ENCODE assay signal across 1 cellular context in the genomic region with DNA sequence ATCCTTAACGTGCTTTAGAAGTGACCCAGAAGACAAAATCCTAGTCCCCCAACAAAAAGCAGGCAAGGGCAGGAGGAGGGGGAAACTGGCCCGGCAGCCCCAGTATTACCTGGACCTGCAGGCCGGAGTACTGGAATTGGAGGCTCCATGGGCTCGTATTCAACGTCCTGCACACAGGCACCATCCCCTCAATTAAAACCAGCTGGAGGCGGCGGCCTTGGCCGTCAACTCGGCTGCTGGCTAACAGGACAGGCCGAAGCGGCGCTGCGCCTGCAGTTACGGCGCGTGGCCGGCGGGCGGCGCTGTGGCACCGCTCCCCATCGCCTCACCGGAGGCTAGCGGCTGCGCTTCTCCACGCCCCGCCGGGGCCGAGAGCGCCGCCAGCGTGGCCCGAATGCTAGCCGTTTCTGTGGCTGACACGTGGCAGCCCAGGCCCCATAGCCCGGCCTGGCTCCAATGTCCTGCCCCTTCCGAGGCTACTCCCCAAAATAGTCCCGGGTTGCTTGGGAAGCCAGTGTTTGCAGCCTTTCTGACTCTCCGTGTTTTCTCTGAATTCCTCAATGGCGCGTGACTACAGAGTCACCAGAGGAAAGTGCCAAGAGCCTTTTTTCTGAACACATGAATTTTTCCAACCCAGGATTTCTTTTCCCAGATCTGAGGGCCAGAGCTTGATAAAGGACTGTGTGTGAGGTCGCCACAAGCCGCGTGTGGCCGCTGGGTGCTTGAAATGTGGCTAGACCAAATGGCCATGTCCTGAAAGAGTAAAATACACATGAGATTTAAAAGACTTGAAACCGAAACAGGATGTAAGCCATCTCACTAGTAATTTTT.
TF ChIP-seq lines count a peak whose summit lies in the region.

No MANE protein-coding gene starts in this region.

TF ChIP-seq in K562, 482 proteins besides CTCF, POLR2A, EP300 and RAD21 (continued from another document and continues in another):
- TF ChIP-seq, protein P1, sequence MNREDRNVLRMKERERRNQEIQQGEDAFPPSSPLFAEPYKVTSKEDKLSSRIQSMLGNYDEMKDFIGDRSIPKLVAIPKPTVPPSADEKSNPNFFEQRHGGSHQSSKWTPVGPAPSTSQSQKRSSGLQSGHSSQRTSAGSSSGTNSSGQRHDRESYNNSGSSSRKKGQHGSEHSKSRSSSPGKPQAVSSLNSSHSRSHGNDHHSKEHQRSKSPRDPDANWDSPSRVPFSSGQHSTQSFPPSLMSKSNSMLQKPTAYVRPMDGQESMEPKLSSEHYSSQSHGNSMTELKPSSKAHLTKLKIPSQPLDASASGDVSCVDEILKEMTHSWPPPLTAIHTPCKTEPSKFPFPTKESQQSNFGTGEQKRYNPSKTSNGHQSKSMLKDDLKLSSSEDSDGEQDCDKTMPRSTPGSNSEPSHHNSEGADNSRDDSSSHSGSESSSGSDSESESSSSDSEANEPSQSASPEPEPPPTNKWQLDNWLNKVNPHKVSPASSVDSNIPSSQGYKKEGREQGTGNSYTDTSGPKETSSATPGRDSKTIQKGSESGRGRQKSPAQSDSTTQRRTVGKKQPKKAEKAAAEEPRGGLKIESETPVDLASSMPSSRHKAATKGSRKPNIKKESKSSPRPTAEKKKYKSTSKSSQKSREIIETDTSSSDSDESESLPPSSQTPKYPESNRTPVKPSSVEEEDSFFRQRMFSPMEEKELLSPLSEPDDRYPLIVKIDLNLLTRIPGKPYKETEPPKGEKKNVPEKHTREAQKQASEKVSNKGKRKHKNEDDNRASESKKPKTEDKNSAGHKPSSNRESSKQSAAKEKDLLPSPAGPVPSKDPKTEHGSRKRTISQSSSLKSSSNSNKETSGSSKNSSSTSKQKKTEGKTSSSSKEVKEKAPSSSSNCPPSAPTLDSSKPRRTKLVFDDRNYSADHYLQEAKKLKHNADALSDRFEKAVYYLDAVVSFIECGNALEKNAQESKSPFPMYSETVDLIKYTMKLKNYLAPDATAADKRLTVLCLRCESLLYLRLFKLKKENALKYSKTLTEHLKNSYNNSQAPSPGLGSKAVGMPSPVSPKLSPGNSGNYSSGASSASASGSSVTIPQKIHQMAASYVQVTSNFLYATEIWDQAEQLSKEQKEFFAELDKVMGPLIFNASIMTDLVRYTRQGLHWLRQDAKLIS (CRISPR knock-in tag; IDR thresholded peaks at IDR 0.05): peak; percentile 92
- no peak for TF ChIP-seq KAT8 (IDR thresholded peaks at IDR 0.05; ENCODE audit: low read depth)
- no peak for TF ChIP-seq TEAD2 (tag; IDR thresholded peaks at IDR 0.05)
- TF ChIP-seq, protein P2, sequence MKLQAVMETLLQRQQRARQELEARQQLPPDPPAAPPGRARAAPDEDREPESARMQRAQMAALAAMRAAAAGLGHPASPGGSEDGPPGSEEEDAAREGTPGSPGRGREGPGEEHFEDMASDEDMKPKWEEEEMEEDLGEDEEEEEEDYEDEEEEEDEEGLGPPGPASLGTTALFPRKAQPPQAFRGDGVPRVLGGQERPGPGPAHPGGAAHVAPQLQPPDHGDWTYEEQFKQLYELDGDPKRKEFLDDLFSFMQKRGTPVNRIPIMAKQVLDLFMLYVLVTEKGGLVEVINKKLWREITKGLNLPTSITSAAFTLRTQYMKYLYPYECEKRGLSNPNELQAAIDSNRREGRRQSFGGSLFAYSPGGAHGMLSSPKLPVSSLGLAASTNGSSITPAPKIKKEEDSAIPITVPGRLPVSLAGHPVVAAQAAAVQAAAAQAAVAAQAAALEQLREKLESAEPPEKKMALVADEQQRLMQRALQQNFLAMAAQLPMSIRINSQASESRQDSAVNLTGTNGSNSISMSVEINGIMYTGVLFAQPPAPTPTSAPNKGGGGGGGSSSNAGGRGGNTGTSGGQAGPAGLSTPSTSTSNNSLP (IDR thresholded peaks at IDR 0.05; ENCODE audit: borderline replicate concordance, low read depth, low read length): no peak; the same call in 1 of the 2 replicates
- TF ChIP-seq NCOR1 (IDR thresholded peaks at IDR 0.05): 0 out of 2 replicates have a peak, but pooled peaks have one; percentile 25
- TF ChIP-seq ARHGAP35 (IDR thresholded peaks at IDR 0.05; ENCODE audit: partially characterized antibody): no peak
- TF ChIP-seq, protein P3, sequence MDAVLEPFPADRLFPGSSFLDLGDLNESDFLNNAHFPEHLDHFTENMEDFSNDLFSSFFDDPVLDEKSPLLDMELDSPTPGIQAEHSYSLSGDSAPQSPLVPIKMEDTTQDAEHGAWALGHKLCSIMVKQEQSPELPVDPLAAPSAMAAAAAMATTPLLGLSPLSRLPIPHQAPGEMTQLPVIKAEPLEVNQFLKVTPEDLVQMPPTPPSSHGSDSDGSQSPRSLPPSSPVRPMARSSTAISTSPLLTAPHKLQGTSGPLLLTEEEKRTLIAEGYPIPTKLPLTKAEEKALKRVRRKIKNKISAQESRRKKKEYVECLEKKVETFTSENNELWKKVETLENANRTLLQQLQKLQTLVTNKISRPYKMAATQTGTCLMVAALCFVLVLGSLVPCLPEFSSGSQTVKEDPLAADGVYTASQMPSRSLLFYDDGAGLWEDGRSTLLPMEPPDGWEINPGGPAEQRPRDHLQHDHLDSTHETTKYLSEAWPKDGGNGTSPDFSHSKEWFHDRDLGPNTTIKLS (IDR thresholded peaks at IDR 0.05; ENCODE audit: borderline replicate concordance, low read depth): peak; percentile 100
- peak; percentile 63; the same call in 1 of the 2 replicates for TF ChIP-seq PHF8 (IDR thresholded peaks at IDR 0.05; ENCODE audit: borderline replicate concordance, low read length)
- TF ChIP-seq ZNF143 (CRISPR knock-in tag; IDR thresholded peaks at IDR 0.05): peak; percentile 57; the same call in 1 of the 2 replicates
- TF ChIP-seq FOXK2 (conservative IDR thresholded peaks at IDR 0.05 in 1 of 2, IDR thresholded peaks at IDR 0.05 in 1 of 2; ENCODE audit: low read depth in 2 of 2): peak; percentile 44 to 72; a peak in 3 of 4 replicates
- no peak for TF ChIP-seq PHF21A (IDR thresholded peaks at IDR 0.05; ENCODE audit: borderline replicate concordance, low read depth)
- no peak for TF ChIP-seq TAF15 (IDR thresholded peaks at IDR 0.05; ENCODE audit: low read depth, low read length)
- peak; percentile 67 for TF ChIP-seq SOX6 (IDR thresholded peaks at IDR 0.05)
- no peak for TF ChIP-seq NCOA6 (IDR thresholded peaks at IDR 0.05)
- peak; percentile 34 for TF ChIP-seq TEAD4 (IDR thresholded peaks at IDR 0.05; ENCODE audit: low read length)
- TF ChIP-seq TEAD4 (CRISPR knock-in tag; IDR thresholded peaks at IDR 0.05; ENCODE audit: borderline replicate concordance): peak; percentile 91; the same call in 1 of the 2 replicates
- TF ChIP-seq, protein P4, sequence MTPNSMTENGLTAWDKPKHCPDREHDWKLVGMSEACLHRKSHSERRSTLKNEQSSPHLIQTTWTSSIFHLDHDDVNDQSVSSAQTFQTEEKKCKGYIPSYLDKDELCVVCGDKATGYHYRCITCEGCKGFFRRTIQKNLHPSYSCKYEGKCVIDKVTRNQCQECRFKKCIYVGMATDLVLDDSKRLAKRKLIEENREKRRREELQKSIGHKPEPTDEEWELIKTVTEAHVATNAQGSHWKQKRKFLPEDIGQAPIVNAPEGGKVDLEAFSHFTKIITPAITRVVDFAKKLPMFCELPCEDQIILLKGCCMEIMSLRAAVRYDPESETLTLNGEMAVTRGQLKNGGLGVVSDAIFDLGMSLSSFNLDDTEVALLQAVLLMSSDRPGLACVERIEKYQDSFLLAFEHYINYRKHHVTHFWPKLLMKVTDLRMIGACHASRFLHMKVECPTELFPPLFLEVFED (CRISPR knock-in tag; conservative IDR thresholded peaks at IDR 0.05): 0 out of 2 replicates have a peak, but pooled peaks have one; percentile 58
- TF ChIP-seq NR4A1 (CRISPR knock-in tag; IDR thresholded peaks at IDR 0.05): peak; percentile 86; the same call in 1 of the 2 replicates
- peak; percentile 83; the same call in 1 of the 2 replicates for TF ChIP-seq NR4A1 (tag; IDR thresholded peaks at IDR 0.05)
- TF ChIP-seq ZZZ3 (IDR thresholded peaks at IDR 0.05): no peak
- peak; percentile 69 for TF ChIP-seq BHLHE40 (IDR thresholded peaks at IDR 0.05; ENCODE audit: low read length)
- no peak for TF ChIP-seq ZNF274 (IDR thresholded peaks at IDR 0.05; ENCODE audit: borderline replicate concordance, low read depth, low read length)
- TF ChIP-seq GATAD2A (IDR thresholded peaks at IDR 0.05): 0 out of 2 replicates have a peak, but pooled peaks have one; percentile 74
- TF ChIP-seq ZNF668 (CRISPR knock-in tag; IDR thresholded peaks at IDR 0.05): no peak
- TF ChIP-seq BRCA1 (IDR thresholded peaks at IDR 0.05): no peak
- no peak for TF ChIP-seq BRCA1 (CRISPR knock-in tag; IDR thresholded peaks at IDR 0.05)
- peak; percentile 81; the same call in 1 of the 2 replicates for TF ChIP-seq FOXJ2 (tag; IDR thresholded peaks at IDR 0.05)
- no peak for TF ChIP-seq HMG20A (CRISPR knock-in tag; conservative IDR thresholded peaks at IDR 0.05)
- TF ChIP-seq, protein P5, sequence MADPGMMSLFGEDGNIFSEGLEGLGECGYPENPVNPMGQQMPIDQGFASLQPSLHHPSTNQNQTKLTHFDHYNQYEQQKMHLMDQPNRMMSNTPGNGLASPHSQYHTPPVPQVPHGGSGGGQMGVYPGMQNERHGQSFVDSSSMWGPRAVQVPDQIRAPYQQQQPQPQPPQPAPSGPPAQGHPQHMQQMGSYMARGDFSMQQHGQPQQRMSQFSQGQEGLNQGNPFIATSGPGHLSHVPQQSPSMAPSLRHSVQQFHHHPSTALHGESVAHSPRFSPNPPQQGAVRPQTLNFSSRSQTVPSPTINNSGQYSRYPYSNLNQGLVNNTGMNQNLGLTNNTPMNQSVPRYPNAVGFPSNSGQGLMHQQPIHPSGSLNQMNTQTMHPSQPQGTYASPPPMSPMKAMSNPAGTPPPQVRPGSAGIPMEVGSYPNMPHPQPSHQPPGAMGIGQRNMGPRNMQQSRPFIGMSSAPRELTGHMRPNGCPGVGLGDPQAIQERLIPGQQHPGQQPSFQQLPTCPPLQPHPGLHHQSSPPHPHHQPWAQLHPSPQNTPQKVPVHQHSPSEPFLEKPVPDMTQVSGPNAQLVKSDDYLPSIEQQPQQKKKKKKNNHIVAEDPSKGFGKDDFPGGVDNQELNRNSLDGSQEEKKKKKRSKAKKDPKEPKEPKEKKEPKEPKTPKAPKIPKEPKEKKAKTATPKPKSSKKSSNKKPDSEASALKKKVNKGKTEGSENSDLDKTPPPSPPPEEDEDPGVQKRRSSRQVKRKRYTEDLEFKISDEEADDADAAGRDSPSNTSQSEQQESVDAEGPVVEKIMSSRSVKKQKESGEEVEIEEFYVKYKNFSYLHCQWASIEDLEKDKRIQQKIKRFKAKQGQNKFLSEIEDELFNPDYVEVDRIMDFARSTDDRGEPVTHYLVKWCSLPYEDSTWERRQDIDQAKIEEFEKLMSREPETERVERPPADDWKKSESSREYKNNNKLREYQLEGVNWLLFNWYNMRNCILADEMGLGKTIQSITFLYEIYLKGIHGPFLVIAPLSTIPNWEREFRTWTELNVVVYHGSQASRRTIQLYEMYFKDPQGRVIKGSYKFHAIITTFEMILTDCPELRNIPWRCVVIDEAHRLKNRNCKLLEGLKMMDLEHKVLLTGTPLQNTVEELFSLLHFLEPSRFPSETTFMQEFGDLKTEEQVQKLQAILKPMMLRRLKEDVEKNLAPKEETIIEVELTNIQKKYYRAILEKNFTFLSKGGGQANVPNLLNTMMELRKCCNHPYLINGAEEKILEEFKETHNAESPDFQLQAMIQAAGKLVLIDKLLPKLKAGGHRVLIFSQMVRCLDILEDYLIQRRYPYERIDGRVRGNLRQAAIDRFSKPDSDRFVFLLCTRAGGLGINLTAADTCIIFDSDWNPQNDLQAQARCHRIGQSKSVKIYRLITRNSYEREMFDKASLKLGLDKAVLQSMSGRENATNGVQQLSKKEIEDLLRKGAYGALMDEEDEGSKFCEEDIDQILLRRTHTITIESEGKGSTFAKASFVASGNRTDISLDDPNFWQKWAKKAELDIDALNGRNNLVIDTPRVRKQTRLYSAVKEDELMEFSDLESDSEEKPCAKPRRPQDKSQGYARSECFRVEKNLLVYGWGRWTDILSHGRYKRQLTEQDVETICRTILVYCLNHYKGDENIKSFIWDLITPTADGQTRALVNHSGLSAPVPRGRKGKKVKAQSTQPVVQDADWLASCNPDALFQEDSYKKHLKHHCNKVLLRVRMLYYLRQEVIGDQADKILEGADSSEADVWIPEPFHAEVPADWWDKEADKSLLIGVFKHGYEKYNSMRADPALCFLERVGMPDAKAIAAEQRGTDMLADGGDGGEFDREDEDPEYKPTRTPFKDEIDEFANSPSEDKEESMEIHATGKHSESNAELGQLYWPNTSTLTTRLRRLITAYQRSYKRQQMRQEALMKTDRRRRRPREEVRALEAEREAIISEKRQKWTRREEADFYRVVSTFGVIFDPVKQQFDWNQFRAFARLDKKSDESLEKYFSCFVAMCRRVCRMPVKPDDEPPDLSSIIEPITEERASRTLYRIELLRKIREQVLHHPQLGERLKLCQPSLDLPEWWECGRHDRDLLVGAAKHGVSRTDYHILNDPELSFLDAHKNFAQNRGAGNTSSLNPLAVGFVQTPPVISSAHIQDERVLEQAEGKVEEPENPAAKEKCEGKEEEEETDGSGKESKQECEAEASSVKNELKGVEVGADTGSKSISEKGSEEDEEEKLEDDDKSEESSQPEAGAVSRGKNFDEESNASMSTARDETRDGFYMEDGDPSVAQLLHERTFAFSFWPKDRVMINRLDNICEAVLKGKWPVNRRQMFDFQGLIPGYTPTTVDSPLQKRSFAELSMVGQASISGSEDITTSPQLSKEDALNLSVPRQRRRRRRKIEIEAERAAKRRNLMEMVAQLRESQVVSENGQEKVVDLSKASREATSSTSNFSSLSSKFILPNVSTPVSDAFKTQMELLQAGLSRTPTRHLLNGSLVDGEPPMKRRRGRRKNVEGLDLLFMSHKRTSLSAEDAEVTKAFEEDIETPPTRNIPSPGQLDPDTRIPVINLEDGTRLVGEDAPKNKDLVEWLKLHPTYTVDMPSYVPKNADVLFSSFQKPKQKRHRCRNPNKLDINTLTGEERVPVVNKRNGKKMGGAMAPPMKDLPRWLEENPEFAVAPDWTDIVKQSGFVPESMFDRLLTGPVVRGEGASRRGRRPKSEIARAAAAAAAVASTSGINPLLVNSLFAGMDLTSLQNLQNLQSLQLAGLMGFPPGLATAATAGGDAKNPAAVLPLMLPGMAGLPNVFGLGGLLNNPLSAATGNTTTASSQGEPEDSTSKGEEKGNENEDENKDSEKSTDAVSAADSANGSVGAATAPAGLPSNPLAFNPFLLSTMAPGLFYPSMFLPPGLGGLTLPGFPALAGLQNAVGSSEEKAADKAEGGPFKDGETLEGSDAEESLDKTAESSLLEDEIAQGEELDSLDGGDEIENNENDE (IDR thresholded peaks at IDR 0.05; ENCODE audit: low read depth, low read length): no peak
- TF ChIP-seq RBM15 (IDR thresholded peaks at IDR 0.05; ENCODE audit: insufficient read depth, low read length): no peak
- TF ChIP-seq, protein P6, sequence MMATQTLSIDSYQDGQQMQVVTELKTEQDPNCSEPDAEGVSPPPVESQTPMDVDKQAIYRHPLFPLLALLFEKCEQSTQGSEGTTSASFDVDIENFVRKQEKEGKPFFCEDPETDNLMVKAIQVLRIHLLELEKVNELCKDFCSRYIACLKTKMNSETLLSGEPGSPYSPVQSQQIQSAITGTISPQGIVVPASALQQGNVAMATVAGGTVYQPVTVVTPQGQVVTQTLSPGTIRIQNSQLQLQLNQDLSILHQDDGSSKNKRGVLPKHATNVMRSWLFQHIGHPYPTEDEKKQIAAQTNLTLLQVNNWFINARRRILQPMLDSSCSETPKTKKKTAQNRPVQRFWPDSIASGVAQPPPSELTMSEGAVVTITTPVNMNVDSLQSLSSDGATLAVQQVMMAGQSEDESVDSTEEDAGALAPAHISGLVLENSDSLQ (IDR thresholded peaks at IDR 0.05): peak; percentile 24; the same call in 1 of the 2 replicates
- peak; percentile 18; the same call in 1 of the 2 replicates for TF ChIP-seq ILF3 (IDR thresholded peaks at IDR 0.05; ENCODE audit: borderline replicate concordance)
- peak; percentile 73 for TF ChIP-seq ZBTB1 (CRISPR knock-in tag; IDR thresholded peaks at IDR 0.05; ENCODE audit: borderline replicate concordance, low read depth)
- no peak for TF ChIP-seq ZNF57 (CRISPR knock-in tag; IDR thresholded peaks at IDR 0.05)
